Comparison of ENCODE assay signal across 11 cellular contexts in genomic region chr5:132238901-132239500, GRCh38. TPM values are rescaled to one million over a fixed set of nuclear protein-coding genes. Genes with fewer than 3 reads are reported as not detected.
A peak's percentile ranks its signal among the peaks of the same experiment; 100 is the strongest.
DNase-seq lines count a peak whose midpoint lies in the region; ATAC-seq and TF ChIP-seq lines count a peak whose summit lies in the region.
"Had no signal": no experiment of that assay in that cellular context is flagged by ENCODE, and none has a peak within 500 bp of the region (broad histone marks: within the 10 kb centered on the region; RNA-seq: fewer than 3 reads in every experiment).

No MANE protein-coding gene starts in this region.

- no peak overlapping the region for H2BK12ac ChIP-seq in H9 (ENCODE audit: insufficient read length, low read depth, low read length)

- no peak overlapping the region for H2AFZ ChIP-seq in H9 (ENCODE audit: low read length)

- no peak overlapping the region for H3K56ac ChIP-seq in H9 (ENCODE audit: insufficient read length, low read depth, low read length)

- H3K9me3 ChIP-seq in H9 (ENCODE audit: control insufficient read depth, low read depth, low read length) (no peaks in the 10 kb centered on the region), RWPE2 (ENCODE audit: severe bottlenecking) (no peaks in the 10 kb centered on the region), transverse colon (no peaks in the 10 kb centered on the region)

- H3K79me2 ChIP-seq in H9 (ENCODE audit: insufficient read depth, low read length), result no peaks in the 10 kb centered on the region

- intact Hi-C loops in transverse colon (cut with DNase I; ENCODE audit: low total_unique reads), result loop anchor here (10.0 kb wide), 1 partner anchor 56 kb away; the partner anchor contains the start of gene SLC22A4

- H3K4me2 ChIP-seq in H9 (ENCODE audit: insufficient read depth, insufficient read length, low read length), result no peak overlapping the region

- H4K91ac ChIP-seq in H9 (ENCODE audit: insufficient read length, low read depth, low read length), result no peak overlapping the region

- H3K4ac ChIP-seq in H9 (ENCODE audit: low read depth, low read length), result no peak overlapping the region

- H2BK5ac ChIP-seq in H9 (ENCODE audit: insufficient read length, low read length), result no peak overlapping the region

- no peak for ATAC-seq in RWPE2 (ENCODE audit: low read depth)

- H3K27ac ChIP-seq in H9 (ENCODE audit: insufficient read length, low read depth, low read length) (no peak overlapping the region), RWPE2 (ENCODE audit: poor library complexity, severe bottlenecking) (no peak overlapping the region), transverse colon (no peak overlapping the region)
- H3K27ac ChIP-seq: RWPE1 had no signal

- H3K36me3 ChIP-seq in RWPE2 (ENCODE audit: low read depth), result no peaks in the 10 kb centered on the region
- H3K36me3 ChIP-seq in transverse colon, result no peaks in the 10 kb centered on the region

- TF ChIP-seq CTCF in H9 (conservative IDR thresholded peaks at IDR 0.05) (no peak), RWPE2 (IDR thresholded peaks at IDR 0.05; ENCODE audit: poor library complexity, severe bottlenecking) (no peak), transverse colon (IDR thresholded peaks at IDR 0.05) (no peak)

- TF ChIP-seq EP300 in transverse colon (IDR thresholded peaks at IDR 0.05; ENCODE audit: low read depth), result no peak

- H3K79me1 ChIP-seq in H9 (ENCODE audit: insufficient read depth, low read depth, low read length, poor library complexity, severe bottlenecking), result no peaks in the 10 kb centered on the region

- peaks cover 2 to 6% (median 3%) of the 10 kb centered on the region in 3 experiments; a peak in 6 of 7 replicates for H3K36me3 Mint-ChIP-seq in H9 (ENCODE audit: insufficient read depth in 1 of 3, low read depth in 3 of 3)

- H3K14ac ChIP-seq in H9 (ENCODE audit: insufficient read depth, low read length), result no peak overlapping the region

- no peaks in the 10 kb centered on the region for H4K20me1 ChIP-seq in H9 (ENCODE audit: control insufficient read depth, insufficient read depth, insufficient read length)

- H3K27me3 ChIP-seq in H9 (ENCODE audit: insufficient read depth, low read length), result no peaks in the 10 kb centered on the region
- H3K27me3 ChIP-seq in RWPE2 (ENCODE audit: insufficient read depth, poor library complexity, severe bottlenecking), result no peaks in the 10 kb centered on the region
- H3K27me3 ChIP-seq in transverse colon, result no peaks in the 10 kb centered on the region

- no peak overlapping the region for H3K4me3 ChIP-seq in RWPE2 (ENCODE audit: severe bottlenecking)
- H3K4me3 ChIP-seq in transverse colon, result no peak overlapping the region
- H3K4me3 ChIP-seq: K562 had no signal

- peak overlapping the region in 1 of 3 experiments; percentile 0; a peak in 1 of 7 replicates for H3K27ac Mint-ChIP-seq in H9

- WGBS in H9 (ENCODE audit: extremely low coverage, insufficient read length, low lambda C conversion rate), result no CpG with 5 or more reads among the region's 1 CpG
- WGBS in transverse colon (ENCODE audit: low coverage in 1 of 2), 2 donors, result 57 to 73% methylated on average over 1 of the region's 1 CpG

- no peak overlapping the region for H2BK20ac ChIP-seq in H9 (ENCODE audit: low read depth, low read length, poor library complexity, severe bottlenecking)

- no peak overlapping the region for H4K8ac ChIP-seq in H9 (replicated peaks; ENCODE audit: insufficient read length, low read depth, low read length)

- in situ Hi-C loops in transverse colon (cut with MboI; ENCODE audit: low pct_ligation_motif_present in 1 of 4, low pct_unique_long_range_greater_than_20kb in 1 of 4, low sequenced_read_pairs in 3 of 4), result no loop called here

- H3K4me1 ChIP-seq in H9 (ENCODE audit: insufficient read depth, low read length), result no peaks in the 10 kb centered on the region
- H3K4me1 ChIP-seq in RWPE2 (ENCODE audit: insufficient read depth, poor library complexity, severe bottlenecking), result no peaks in the 10 kb centered on the region
- no peaks in the 10 kb centered on the region for H3K4me1 ChIP-seq in transverse colon

- H2AK5ac ChIP-seq in H9 (ENCODE audit: insufficient read length, low read length), result no peak overlapping the region

- H3K27me3 Mint-ChIP-seq in H9 (ENCODE audit: low read depth), result peaks cover under 1% of the 10 kb centered on the region

- TF ChIP-seq POLR2A in transverse colon (IDR thresholded peaks at IDR 0.05), result no peak

- H2BK15ac ChIP-seq in H9 (ENCODE audit: low read depth, low read length), result no peak overlapping the region

- peaks cover 10 to 11% of the 10 kb centered on the region in 2 experiments for H3K9me3 Mint-ChIP-seq in H9

- H3K18ac ChIP-seq in H9 (ENCODE audit: insufficient read length, low read depth, low read length), result no peak overlapping the region

- no peak overlapping the region for H3K4me3 Mint-ChIP-seq in H9

- peak; percentile 12 for DNase-seq in H9
- peak; percentile 12 for DNase-seq in RWPE2 (ENCODE audit: low spot score)
- DNase-seq in mesenteric fat pad (ENCODE audit: low spot score), result peak; percentile 71
- peak; percentile 3 for DNase-seq in transverse colon
- DNase-seq in NCI-H226, result no peak
- DNase-seq in NCI-H2107 (lab: John Stamatoyannopoulos, UW), result no peak
- DNase-seq in 8988T, result no peak
- DNase-seq: DMS79, NCI-H524 treated with DMSO at 0.1 percent for 48 hours had no signal

- no peaks in the 10 kb centered on the region for H3K23me2 ChIP-seq in H9 (ENCODE audit: insufficient read length, low read depth, low read length, poor library complexity, severe bottlenecking)

- H3K4me1 Mint-ChIP-seq in H9, result peaks cover 3% of the 10 kb centered on the region in 2 experiments; a peak in 1 of 4 replicates

- no peak overlapping the region for H4K5ac ChIP-seq in H9 (ENCODE audit: insufficient read length, low read depth, low read length)

- no peak overlapping the region for H3K9ac ChIP-seq in H9 (ENCODE audit: extremely low read depth, insufficient read length, low read length)

- H3K23ac ChIP-seq in H9 (ENCODE audit: insufficient read length, low read depth, low read length), result no peak overlapping the region

- H3T11ph ChIP-seq in H9 (ENCODE audit: low read length), result no peak overlapping the region

- H2BK120ac ChIP-seq in H9 (ENCODE audit: low read depth, low read length, poor library complexity, severe bottlenecking), result no peak overlapping the region

RNA-seq across cellular contexts. Expression of gene P4HA2, which starts 11.3 kb away (rescaled TPM):
- total RNA-seq in H9 (2021) (15.1 and 15.3 TPM in 2 replicates), mesenteric fat pad (15.7 TPM), transverse colon (10 to 100 TPM; 22.1 to 53.5 (median 32.7) TPM)

RNA-seq across cellular contexts. Expression of gene PDLIM4, which starts 18.5 kb away (rescaled TPM):
- total RNA-seq in H9 (2021) (7.6 and 12.2 TPM in 2 replicates), mesenteric fat pad (23.1 TPM), transverse colon (10 to 100 TPM in 3 of 4 donors, 1 to 10 TPM in 1; 9.7 to 43.4 (median 19.7) TPM)

RNA-seq across cellular contexts. Expression of gene SLC22A4, which starts 55.2 kb away (rescaled TPM):
- total RNA-seq in H9 (2021) (0.70 and 0.72 TPM in 2 replicates), mesenteric fat pad (5.4 TPM), transverse colon (10 to 100 TPM in 2 of 4 donors, 1 to 10 TPM in 1, not detected in 1; 1.6 to 48.3 (median 14.5) TPM)

Comparison
In these comparisons a context has a peak if more than half of its experiments do, and no peak if none do; other contexts are left out.
1. DNase-seq: peak in H9 (single experiment), RWPE2 (single experiment), mesenteric fat pad (single experiment) and transverse colon (single experiment); none in NCI-H226 (single experiment), NCI-H2107 (single experiment) and 8988T (single experiment).